Comparison of ENCODE assay signal across 38 cellular contexts in the genomic region with DNA sequence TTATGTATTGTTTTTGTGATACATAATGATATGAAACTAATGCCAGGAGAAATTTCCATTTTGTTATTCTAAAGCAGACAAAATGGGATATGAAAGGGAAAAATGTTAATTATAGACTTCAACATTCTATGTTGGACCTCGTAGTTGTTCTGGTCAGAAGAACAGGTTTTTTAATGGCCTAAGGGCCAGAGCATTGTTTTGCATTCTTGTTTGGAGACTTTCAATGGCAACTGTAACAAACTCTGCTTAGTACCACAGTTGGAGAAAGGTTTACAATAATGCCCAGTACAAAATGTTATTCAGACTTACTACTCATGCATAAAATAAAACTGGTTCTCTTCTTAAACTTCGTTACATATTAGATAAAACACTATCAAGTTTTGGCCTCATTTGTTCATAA. TPM values are rescaled to one million over a fixed set of nuclear protein-coding genes. Genes with fewer than 3 reads are reported as not detected.
"Had no signal": no experiment of that assay in that cellular context is flagged by ENCODE, and none has a peak within 500 bp of the region (broad histone marks: within the 10 kb centered on the region; RNA-seq: fewer than 3 reads in every experiment).

No MANE protein-coding gene starts in this region.

- H3K27ac ChIP-seq: brain microvascular endothelial cell, WERI-Rb-1 had no signal

- ATAC-seq: activated CD8-positive, alpha-beta T cell treated with anti-CD3 and anti-CD28 coated beads for 36 hours; activated T-cell treated with anti-CD3 and anti-CD28 coated beads, Interleukin-2, amount 50 U/mL, for 72 hours; activated T-helper 17 cell treated with anti-CD3 and anti-CD28 coated beads, Interleukin-2, amount 50 U/mL, for 72 hours had no signal

- H3K4me3 Mint-ChIP-seq: activated CD8-positive, alpha-beta T cell treated with anti-CD3 and anti-CD28 coated beads for 36 hours; activated naive CD8-positive, alpha-beta T cell treated with anti-CD3 and anti-CD28 coated beads for 36 hours; activated T-cell treated with anti-CD3 and anti-CD28 coated beads, Interleukin-2, amount 50 U/mL, for 72 hours; activated T-helper 17 cell treated with anti-CD3 and anti-CD28 coated beads, Interleukin-2, amount 50 U/mL, for 72 hours had no signal

- DNase-seq: activated CD4-positive, alpha-beta T cell treated with anti-CD3 and anti-CD28 coated beads for 1 hour; activated CD4-positive, alpha-beta T cell treated with anti-CD3 and anti-CD28 coated beads for 48 hours; activated CD4-positive, alpha-beta T cell treated with anti-CD3 and anti-CD28 coated beads, Interleukin-2, amount 50 U/mL, for 4 hours; activated CD4-positive, CD25-positive, alpha-beta regulatory T cell; activated CD8-positive, alpha-beta T cell treated with anti-CD3 and anti-CD28 coated beads for 36 hours; activated effector memory CD4-positive, alpha-beta T cell treated with anti-CD3 and anti-CD28 coated beads, Interleukin-2, amount 50 U/mL, for 16 hours; activated naive CD4-positive, alpha-beta T cell; activated naive CD4-positive, alpha-beta T cell treated with anti-CD3 and anti-CD28 coated beads, Interleukin-2, amount 50 U/mL, for 16 hours; activated naive CD8-positive, alpha-beta T cell treated with anti-CD3 and anti-CD28 coated beads for 36 hours; activated T-cell treated with anti-CD3 and anti-CD28 coated beads, Interleukin-2, amount 50 U/mL, for 1 hour; activated T-cell treated with anti-CD3 and anti-CD28 coated beads, Interleukin-2, amount 50 U/mL, for 72 hours; amniotic stem cell; aorta; brain microvascular endothelial cell; central memory CD4-positive, alpha-beta T cell; Kasumi-1; KG1; MG63; NCI-H1048; NCI-H1105 treated with DMSO at 0.1 percent for 48 hours; NCI-H1436; NCI-H1694 treated with DMSO at 0.1 percent for 48 hours; NCI-H2029; NCI-H2107; NCI-H2171; NCI-H510A; NCI-H526; NCI-H748 treated with DMSO at 0.1 percent for 48 hours; RPMI8226; SHP77 treated with DMSO at 0.1 percent for 48 hours; SW 1271; T-helper 1 cell; T-helper 2 cell; T-helper 9 cell; WERI-Rb-1 had no signal

- H3K4me3 ChIP-seq: MG63, Peyer's patch had no signal

- H3K36me3 ChIP-seq: brain microvascular endothelial cell, MG63, Peyer's patch, WERI-Rb-1 had no signal

- H3K27me3 ChIP-seq: brain microvascular endothelial cell, MG63, Peyer's patch had no signal

- H3K4me1 Mint-ChIP-seq: activated naive CD8-positive, alpha-beta T cell treated with anti-CD3 and anti-CD28 coated beads for 36 hours; activated T-helper 17 cell treated with anti-CD3 and anti-CD28 coated beads, Interleukin-2, amount 50 U/mL, for 72 hours had no signal

- H3K9me3 Mint-ChIP-seq: activated CD8-positive, alpha-beta T cell treated with anti-CD3 and anti-CD28 coated beads for 36 hours; activated naive CD8-positive, alpha-beta T cell treated with anti-CD3 and anti-CD28 coated beads for 36 hours; activated T-cell treated with anti-CD3 and anti-CD28 coated beads, Interleukin-2, amount 50 U/mL, for 72 hours; activated T-helper 17 cell treated with anti-CD3 and anti-CD28 coated beads, Interleukin-2, amount 50 U/mL, for 72 hours had no signal

- H3K9me3 ChIP-seq: MG63, Peyer's patch had no signal

- H3K27ac Mint-ChIP-seq: activated CD8-positive, alpha-beta T cell treated with anti-CD3 and anti-CD28 coated beads for 36 hours; activated naive CD8-positive, alpha-beta T cell treated with anti-CD3 and anti-CD28 coated beads for 36 hours; activated T-cell treated with anti-CD3 and anti-CD28 coated beads, Interleukin-2, amount 50 U/mL, for 72 hours; activated T-helper 17 cell treated with anti-CD3 and anti-CD28 coated beads, Interleukin-2, amount 50 U/mL, for 72 hours had no signal

RNA-seq across cellular contexts. Expression of a gene that starts 12.2 kb away (rescaled TPM):
- total RNA-seq: OCI-LY7 had no signal
